8 cellular contexts compared by ENCODE assay signal in genomic region chr12:106136263-106136662, GRCh38. TPM values are rescaled to one million over a fixed set of nuclear protein-coding genes. Genes with fewer than 3 reads are reported as not detected.
A peak's percentile ranks its signal among the peaks of the same experiment; 100 is the strongest.
DNase-seq lines count a peak whose midpoint lies in the region; ATAC-seq and TF ChIP-seq lines count a peak whose summit lies in the region.

No MANE protein-coding gene starts in this region.

- H3K4me3 ChIP-seq in Karpas-422 (ENCODE audit: low read length) (no peak overlapping the region), Peyer's patch (peak overlapping the region in 3 of 4 donors; percentile 2 to 68 (median 27)), fibroblast of villous mesenchyme (ENCODE audit: low read depth, low read length) (peak overlapping the region; percentile 78), neural cell (ENCODE audit: low read length) (peak overlapping the region; percentile 93)

- peak overlapping the region; percentile 29 for H3K4me2 ChIP-seq in Karpas-422 (ENCODE audit: low read depth, low read length, poor library complexity, severe bottlenecking)
- peak overlapping the region; percentile 94 for H3K4me2 ChIP-seq in neural cell (ENCODE audit: low read length)

- H3K36me3 ChIP-seq in Karpas-422 (ENCODE audit: insufficient read depth, low read length) (no peaks in the 10 kb centered on the region), Peyer's patch (no peaks in the 10 kb centered on the region), neural cell (ENCODE audit: insufficient read depth, low read length) (no peaks in the 10 kb centered on the region)

- H3K9me2 ChIP-seq in Karpas-422 (replicated peaks; ENCODE audit: insufficient read depth, low read length), result no peaks in the 10 kb centered on the region
- no peaks in the 10 kb centered on the region for H3K9me2 ChIP-seq in neural cell (ENCODE audit: insufficient read depth, low read length)

- TF ChIP-seq RAD21 in neural cell (conservative IDR thresholded peaks at IDR 0.05), result peak; percentile 95

- H2AFZ ChIP-seq in Karpas-422 (ENCODE audit: low read length) (0 out of 2 replicates have a peak overlapping the region, but pooled peaks have one; percentile 11), neural cell (ENCODE audit: low read depth, low read length) (no peak overlapping the region)

- H3K27me3 ChIP-seq in Karpas-422 (ENCODE audit: low read length) (no peaks in the 10 kb centered on the region), Peyer's patch (peaks cover 0 to 18% of the 10 kb centered on the region in 2 donors), neural cell (ENCODE audit: insufficient read depth, low read depth, low read length) (no peaks in the 10 kb centered on the region)

- no peak for TF ChIP-seq POLR2A in Peyer's patch (IDR thresholded peaks at IDR 0.05)

- H3K27ac ChIP-seq in Karpas-422 (ENCODE audit: low read length) (no peak overlapping the region), Peyer's patch (peak overlapping the region in 2 of 4 donors; percentile 27 to 55), neural cell (ENCODE audit: low read length) (peak overlapping the region; percentile 32)

- H3K9ac ChIP-seq in Karpas-422 (ENCODE audit: low read length) (no peak overlapping the region; the same call in 1 of the 2 replicates), neural cell (ENCODE audit: low read length) (peak overlapping the region; percentile 60)

- H3K79me2 ChIP-seq in Karpas-422 (ENCODE audit: low read length) (no peaks in the 10 kb centered on the region), neural cell (replicated peaks; ENCODE audit: insufficient read depth, low read length) (peaks cover 82% of the 10 kb centered on the region)

- H3F3A ChIP-seq in neural cell (ENCODE audit: insufficient read depth, low read length, poor library complexity, severe bottlenecking), result no peaks in the 10 kb centered on the region

- H3K4me1 ChIP-seq in Karpas-422 (ENCODE audit: low read length) (peaks cover 3% of the 10 kb centered on the region), Peyer's patch (peaks cover 0 to 17% (median 6%) of the 10 kb centered on the region in 4 donors)

- peak; percentile 32 to 83 (median 73) for TF ChIP-seq CTCF in Peyer's patch (IDR thresholded peaks at IDR 0.05)
- TF ChIP-seq CTCF in fibroblast of villous mesenchyme (IDR thresholded peaks at IDR 0.05; ENCODE audit: insufficient read depth, low read depth, low read length), result peak; percentile 79
- TF ChIP-seq CTCF in neural cell (IDR thresholded peaks at IDR 0.05; ENCODE audit: poor library complexity, severe bottlenecking), result peak; percentile 95

- no peaks in the 10 kb centered on the region for H4K20me1 ChIP-seq in Karpas-422 (ENCODE audit: insufficient read depth, low read depth, low read length)
- H4K20me1 ChIP-seq in neural cell (ENCODE audit: insufficient read depth), result no peaks in the 10 kb centered on the region

- ATAC-seq in HG03342 (IDR thresholded peaks at IDR 0.05; ENCODE audit: unreplicated experiment), result no peak

- H3K9me3 ChIP-seq in Karpas-422 (ENCODE audit: low read length), result no peaks in the 10 kb centered on the region
- no peaks in the 10 kb centered on the region for H3K9me3 ChIP-seq in Peyer's patch
- no peaks in the 10 kb centered on the region for H3K9me3 ChIP-seq in neural cell (ENCODE audit: low read length)

- no peak for TF ChIP-seq EP300 in neural cell (conservative IDR thresholded peaks at IDR 0.05; ENCODE audit: poor library complexity, severe bottlenecking)

- DNase-seq in DMS53 (lab: John Stamatoyannopoulos, UW) (peak; percentile 94), Karpas-422 (peak; percentile 91), Peyer's patch (peak; percentile 70 to 92 (median 85)), fibroblast of villous mesenchyme (ENCODE audit: low read depth) (peak; percentile 93)
- peak; percentile 43 to 55 for DNase-seq in activated T-helper 1 cell treated with anti-CD3 and anti-CD28 coated beads, Interleukin-2, amount 50 U/mL, for 16 hours (ENCODE audit: low read depth in 1 of 2, low spot score in 1 of 2)
- DNase-seq in stimulated activated naive CD4-positive, alpha-beta T cell treated with Interleukin-2 at 50 U/mL for 16 hours (lab: John Stamatoyannopoulos, UW), result peak; percentile 54

TF ChIP-seq in neural cell, 6 proteins besides CTCF, POLR2A, EP300 and RAD21:
- TF ChIP-seq MXI1 (conservative IDR thresholded peaks at IDR 0.05; ENCODE audit: poor library complexity, severe bottlenecking), result no peak
- peak; percentile 97 for TF ChIP-seq SMC3 (conservative IDR thresholded peaks at IDR 0.05; ENCODE audit: poor library complexity)

RNA-seq across cellular contexts. Expression of gene NUAK1, which starts 2.5 kb away (rescaled TPM):
- not detected in 2 replicates for total RNA-seq in Karpas-422 (2014; rRNA removed; shearing (Covaris generic); ENCODE audit: low replicate concordance)
- total RNA-seq in Peyer's patch (1 to 10 TPM; 2.1 to 7.7 (median 4.6) TPM), fibroblast of villous mesenchyme (82.8 and 84.6 TPM in 2 replicates)
- 8.3 and 11.7 TPM in 2 replicates for polyA plus RNA-seq in neural cell
- 19.7 and 37.9 TPM in 2 replicates for polyA minus RNA-seq in neural cell
